Comparison of ENCODE assay signal across 10 cellular contexts in the genomic region with DNA sequence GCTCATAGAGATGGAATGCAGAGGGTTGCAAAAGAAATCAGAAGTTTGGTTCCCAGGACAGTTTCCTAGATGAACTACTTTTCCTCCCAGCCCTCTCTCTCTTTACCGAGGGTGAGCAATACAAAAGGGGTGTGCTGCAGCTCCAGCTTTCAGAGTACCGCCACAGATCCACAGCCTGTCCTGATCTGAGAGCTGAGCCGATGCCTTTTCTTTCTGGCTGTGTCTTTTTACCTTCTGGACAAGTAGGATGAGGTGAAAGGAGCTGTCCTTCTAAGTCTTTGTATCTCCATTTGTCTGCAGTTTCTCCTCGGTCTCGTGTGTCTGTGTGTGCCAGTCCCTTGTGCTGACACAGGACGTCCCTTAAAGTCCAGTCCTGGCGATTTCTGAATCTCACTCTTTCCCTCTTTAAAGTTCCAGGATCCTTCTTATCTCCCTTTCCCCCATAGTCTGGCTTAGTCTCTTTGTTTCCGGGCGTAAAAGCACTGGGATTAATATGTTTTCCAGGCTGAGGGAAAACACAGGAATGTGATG. TPM values are rescaled to one million over a fixed set of nuclear protein-coding genes. Genes with fewer than 3 reads are reported as not detected.
DNase-seq lines count a peak whose midpoint lies in the region; ATAC-seq and TF ChIP-seq lines count a peak whose summit lies in the region.
"Had no signal": no experiment of that assay in that cellular context is flagged by ENCODE, and none has a peak within 500 bp of the region (broad histone marks: within the 10 kb centered on the region; RNA-seq: fewer than 3 reads in every experiment).

No MANE protein-coding gene starts in this region.

- CTCF ChIA-PET in Calu3 (lab: Charles Lee) = interaction anchor here (1.3 kb wide), 1 partner anchor 58 kb away, joined by 3 read pairs; no protein-coding TSS in a partner anchor

- no peaks in the 10 kb centered on the region for H3K9me3 ChIP-seq in ectodermal cell (ENCODE audit: control insufficient read depth, low read length)
- H3K9me3 ChIP-seq in mesenchymal stem cell (ENCODE audit: control insufficient read depth, low read length) = no peaks in the 10 kb centered on the region
- H3K9me3 ChIP-seq in aorta (ENCODE audit: control insufficient read depth, low read length) = no peaks in the 10 kb centered on the region

- peaks cover 19% of the 10 kb centered on the region for H3K79me1 ChIP-seq in mesenchymal stem cell (replicated peaks; ENCODE audit: low read length, poor library complexity, severe bottlenecking)

- H3K4me2 ChIP-seq in mesenchymal stem cell (ENCODE audit: low read length, poor library complexity, severe bottlenecking) = peak overlapping the region; percentile 76

- WGBS in ectodermal cell, 2 experiments = 53 to 58% methylated on average over 9 of the region's 9 CpGs
- 0% methylated on average over 7 of the region's 9 CpGs for WGBS in mesenchymal stem cell
- 1 to 4% methylated on average over 9 of the region's 9 CpGs for WGBS in aorta, 2 donors

- no peak overlapping the region for H3K4me3 Mint-ChIP-seq in Calu3 (ENCODE audit: low read depth, unreplicated experiment)

- H3K36me3 ChIP-seq in ectodermal cell (ENCODE audit: control insufficient read depth, insufficient read depth, low read length) (no peaks in the 10 kb centered on the region), mesenchymal stem cell (ENCODE audit: control insufficient read depth in 1 of 2, insufficient read depth in 2 of 2, low read depth in 1 of 2, low read length in 2 of 2) (peaks cover 12 to 20% of the 10 kb centered on the region in 2 experiments), aorta (ENCODE audit: control insufficient read depth in 1 of 2, insufficient read depth in 2 of 2, low read length in 1 of 2) (no peaks in the 10 kb centered on the region)

- H2BK15ac ChIP-seq in mesenchymal stem cell (ENCODE audit: low read depth, poor library complexity, severe bottlenecking) = peak overlapping the region; percentile 34

- H2BK5ac ChIP-seq in mesenchymal stem cell (ENCODE audit: low read depth, low read length, poor library complexity, severe bottlenecking) = peak overlapping the region; percentile 68

- H3K9ac ChIP-seq in mesenchymal stem cell (ENCODE audit: low read length) = peak overlapping the region; percentile 99

- no peak overlapping the region for H2AK5ac ChIP-seq in mesenchymal stem cell (ENCODE audit: low read length, severe bottlenecking)

- H3K18ac ChIP-seq in mesenchymal stem cell (ENCODE audit: low read depth in 1 of 2, low read length in 2 of 2) = peak overlapping the region; percentile 76 to 88

- ATAC-seq in aorta (ENCODE audit: low FRiP score) = peak; percentile 53

- peak overlapping the region; percentile 52 to 83 for H2BK12ac ChIP-seq in mesenchymal stem cell (ENCODE audit: low read length in 2 of 2)

- H3K36me3 Mint-ChIP-seq in Calu3 (ENCODE audit: insufficient read depth, unreplicated experiment) = no peaks in the 10 kb centered on the region

- peak; percentile 58 for DNase-seq in DMS 273 (lab: John Stamatoyannopoulos, UW; ENCODE audit: unreplicated experiment)
- DNase-seq in DMS 273 treated with DMSO at 0.1 percent for 48 hours (lab: John Stamatoyannopoulos, UW) = no peak
- DNase-seq in mesenchymal stem cell = peak; percentile 94
- DNase-seq in aorta = no peak
- DNase-seq in iPS-NIHi7 (ENCODE audit: extremely low spot score) = no peak
- DNase-seq in NCI-H1694 treated with DMSO at 0.1 percent for 48 hours (lab: John Stamatoyannopoulos, UW) = no peak
- DNase-seq in Calu3 = no peak
- DNase-seq: activated CD8-positive, alpha-beta memory T cell treated with anti-CD3 and anti-CD28 coated beads for 24 hours; NCI-H1436 had no signal

- H4K91ac ChIP-seq in mesenchymal stem cell (ENCODE audit: low read length) = peak overlapping the region; percentile 58

- intact Hi-C loops in aorta (cut with DNase I) (loop anchor here in 1 of 2 donors (5.0 kb wide), 3 partner anchors 47 to 78 kb away; partner anchors contain the start of genes ATG3 and SLC35A5), Calu3 (cut with micrococcal nuclease; ENCODE audit: unreplicated experiment) (no loop called here)

- H2BK120ac ChIP-seq in mesenchymal stem cell (ENCODE audit: low read depth, low read length) = peak overlapping the region; percentile 39

- H3K27me3 ChIP-seq in ectodermal cell (ENCODE audit: control insufficient read depth, insufficient read depth, low read length, poor library complexity, severe bottlenecking) = no peaks in the 10 kb centered on the region
- no peaks in the 10 kb centered on the region for H3K27me3 ChIP-seq in mesenchymal stem cell (ENCODE audit: control insufficient read depth in 1 of 2, insufficient read depth in 1 of 2, low read length in 2 of 2)
- H3K27me3 ChIP-seq in aorta (ENCODE audit: control insufficient read depth in 1 of 2, insufficient read depth in 2 of 2, low read length in 1 of 2) = no peaks in the 10 kb centered on the region

- H3K4ac ChIP-seq in mesenchymal stem cell (ENCODE audit: low read depth in 1 of 2, low read length in 2 of 2) = peak overlapping the region in 1 of 2 experiments; percentile 54

- H2AFZ ChIP-seq in mesenchymal stem cell (ENCODE audit: low read depth, low read length) = peak overlapping the region; percentile 54

- TF ChIP-seq CTCF in Calu3 (IDR thresholded peaks at IDR 0.05; ENCODE audit: unreplicated experiment) = no peak

- H4K8ac ChIP-seq in mesenchymal stem cell (ENCODE audit: low read length) = peak overlapping the region; percentile 70

- H3K4me3 ChIP-seq in ectodermal cell (ENCODE audit: insufficient read depth, low read depth, low read length) = no peak overlapping the region
- peak overlapping the region; percentile 50 to 89 for H3K4me3 ChIP-seq in mesenchymal stem cell (ENCODE audit: insufficient read depth in 1 of 2, low read depth in 1 of 2, low read length in 2 of 2)
- H3K4me3 ChIP-seq in aorta (ENCODE audit: low read length in 2 of 2) = peak overlapping the region; percentile 52 to 63

- H3K9me3 Mint-ChIP-seq in Calu3 (ENCODE audit: low read depth, unreplicated experiment) = no peaks in the 10 kb centered on the region

- no peak overlapping the region for H3K23ac ChIP-seq in mesenchymal stem cell (ENCODE audit: low read length in 2 of 2)

- peaks cover 16% of the 10 kb centered on the region for H3K4me1 Mint-ChIP-seq in Calu3 (ENCODE audit: low read depth, unreplicated experiment)

- no peak overlapping the region for H3K27ac Mint-ChIP-seq in Calu3 (ENCODE audit: unreplicated experiment)

- H3K27ac ChIP-seq in ectodermal cell (ENCODE audit: insufficient read depth, low read depth, low read length, poor library complexity, severe bottlenecking) (peak overlapping the region; percentile 90), mesenchymal stem cell (ENCODE audit: low read length, poor library complexity, severe bottlenecking) (peak overlapping the region; percentile 97), aorta (ENCODE audit: low read depth in 1 of 2, low read length in 2 of 2) (peak overlapping the region; percentile 93 to 99)

- H3K27me3 Mint-ChIP-seq in Calu3 (ENCODE audit: unreplicated experiment) = no peaks in the 10 kb centered on the region

- H3K4me1 ChIP-seq in ectodermal cell (ENCODE audit: control insufficient read depth, insufficient read depth, low read length) (peaks cover 25% of the 10 kb centered on the region), mesenchymal stem cell (ENCODE audit: control insufficient read depth, insufficient read depth, low read depth, low read length) (peaks cover 29% of the 10 kb centered on the region), aorta (ENCODE audit: control insufficient read depth in 1 of 2, insufficient read depth in 2 of 2, low read length in 2 of 2) (peaks cover 0 to 2% of the 10 kb centered on the region in 2 donors)

- BruUV-seq in Calu3 (replicated peaks; lab: Mats Ljungman, UMichigan) = no TSS peak

- no peak overlapping the region for H3K14ac ChIP-seq in mesenchymal stem cell (ENCODE audit: low read length in 2 of 2)

RNA-seq across cellular contexts. Expression of gene CCDC80, which starts 0.5 kb away (rescaled TPM):
- 26.9 TPM for polyA plus RNA-seq in ectodermal cell (2013, experiment 1 of 4)
- polyA plus RNA-seq in ectodermal cell (2013, experiment 2 of 4) = 24.1 TPM
- 31.4 TPM for polyA plus RNA-seq in ectodermal cell (2013, experiment 3 of 4)
- 35.3 TPM for polyA plus RNA-seq in ectodermal cell (2013, experiment 4 of 4)
- 220 TPM for polyA plus RNA-seq in mesenchymal stem cell (2013, experiment 1 of 2)
- polyA plus RNA-seq in mesenchymal stem cell (2013, experiment 2 of 2) = 229 TPM
- total RNA-seq in aorta = 1,000 to 10,000 TPM in 1 of 2 donors, 100 to 1,000 TPM in 1; 241 to 1,615 TPM
- polyA plus RNA-seq in aorta = 10 to 100 TPM; 64.5 to 99.8 TPM
- total RNA-seq in Calu3 (2022) = 0.39 and 1.1 TPM in 2 replicates

Comparison
In these comparisons a context has a peak if more than half of its experiments do, and no peak if none do; other contexts are left out.
1. DNase-seq: peak in DMS 273 (single experiment) and mesenchymal stem cell (single experiment); none in DMS 273 treated with DMSO at 0.1 percent for 48 hours (single experiment), aorta (0 of 2), iPS-NIHi7 (single experiment), NCI-H1694 treated with DMSO at 0.1 percent for 48 hours (single experiment) and Calu3 (single experiment).
2. RNA of gene CCDC80, which starts 0.5 kb away (total RNA-seq): 241 to 1,615 TPM in aorta; 0.39 to 1.1 TPM in Calu3; every median in the first group is over 100 times any median in the second.
3. Peak in every context shown above with its lines, with median percentiles within 50 percentile points of each other: H3K27ac ChIP-seq.